Comparison of ENCODE assay signal across 11 cellular contexts in genomic region chr2:73982140-73982617, GRCh38. TPM values are rescaled to one million over a fixed set of nuclear protein-coding genes. Genes with fewer than 3 reads are reported as not detected.
DNase-seq lines count a peak whose midpoint lies in the region; ATAC-seq and TF ChIP-seq lines count a peak whose summit lies in the region.
"Had no signal": no experiment of that assay in that cellular context is flagged by ENCODE, and none has a peak within 500 bp of the region (broad histone marks: within the 10 kb centered on the region; RNA-seq: fewer than 3 reads in every experiment).

No MANE protein-coding gene starts in this region.

- peaks cover 0 to 3% (median 0%) of the 10 kb centered on the region in 7 donors for H3K9me3 Mint-ChIP-seq in CD14-positive monocyte
- H3K9me3 Mint-ChIP-seq: activated B cell treated with CpG ODN at 0.5 μM for 24 hours had no signal

- ATAC-seq in esophagus mucosa (peak; percentile 5), omental fat pad (ENCODE audit: low FRiP score) (peak; percentile 76), GM19023 (IDR thresholded peaks at IDR 0.05; ENCODE audit: unreplicated experiment) (no peak)

- WGBS in spleen, 5 donors, result 90 to 95% (median 94%) methylated on average over 5 to 7 of the region's 7 CpGs

- peaks cover 0 to 3% (median 3%) of the 10 kb centered on the region in 3 donors for H3K27me3 Mint-ChIP-seq in CD14-positive monocyte (ENCODE audit: low read depth in 3 of 3)

- intact Hi-C loops in spleen (cut with DNase I; ENCODE audit: low total_unique reads), result loop anchor here (5.0 kb wide), 1 partner anchor 55 kb away; the partner anchor contains the start of gene DGUOK
- intact Hi-C loops in CD14-positive monocyte (cut with micrococcal nuclease), result loop anchor here (5.0 to 10.0 kb wide), 4 partner anchors 35 to 157 kb away; partner anchors contain the start of genes DGUOK (in 1 of the 2) and STAMBP (in 1 of the 2)

- H3K36me3 ChIP-seq in spleen, result peaks cover 0 to 9% (median 0%) of the 10 kb centered on the region in 6 donors
- H3K36me3 ChIP-seq: cardiac muscle cell had no signal

- H3K4me3 Mint-ChIP-seq in CD14-positive monocyte, result no peak overlapping the region

- H3K27ac ChIP-seq in spleen, result no peak overlapping the region
- H3K27ac ChIP-seq: cardiac muscle cell had no signal

- DNase-seq in DMS 273 (lab: John Stamatoyannopoulos, UW; ENCODE audit: unreplicated experiment), result peak; percentile 95
- DNase-seq in NCI-H2171 (lab: John Stamatoyannopoulos, UW), result peak; percentile 86
- DNase-seq in omental fat pad (ENCODE audit: low spot score), result no peak
- no peak for DNase-seq in spleen
- no peak for DNase-seq in CD14-positive monocyte (ENCODE audit: low spot score)
- no peak for DNase-seq in COLO829 (ENCODE audit: low spot score)
- DNase-seq: activated B cell treated with CpG ODN at 0.5 μM for 24 hours, NCI-H345 had no signal

- H3K9me3 ChIP-seq in spleen, result no peaks in the 10 kb centered on the region

- peaks cover 34 to 80% (median 70%) of the 10 kb centered on the region in 6 donors for H3K4me1 ChIP-seq in spleen

- peaks cover 77% of the 10 kb centered on the region for H3K4me1 Mint-ChIP-seq in CD14-positive monocyte

- no peak for TF ChIP-seq CTCF in omental fat pad (IDR thresholded peaks at IDR 0.05)
- TF ChIP-seq CTCF in spleen (IDR thresholded peaks at IDR 0.05 in 8 of 11, conservative IDR thresholded peaks at IDR 0.05 in 3 of 11), result no peak
- TF ChIP-seq CTCF in CD14-positive monocyte (IDR thresholded peaks at IDR 0.05), result no peak

- peaks cover 11 to 21% of the 10 kb centered on the region in 2 donors for H3K36me3 Mint-ChIP-seq in CD14-positive monocyte

- peaks cover 0 to 13% (median 0%) of the 10 kb centered on the region in 7 donors for H3K27me3 ChIP-seq in spleen (replicated peaks in 1 of 7)

- no peak overlapping the region for H3K4me3 ChIP-seq in spleen

- H3K27ac Mint-ChIP-seq in CD14-positive monocyte, result peak overlapping the region in 3 of 7 donors; percentile 48 to 55 (median 55)
- H3K27ac Mint-ChIP-seq: activated B cell treated with CpG ODN at 0.5 μM for 24 hours had no signal

- TF ChIP-seq POLR2A in spleen (IDR thresholded peaks at IDR 0.05), result no peak

RNA-seq across cellular contexts. Expression of gene TET3, which starts 2.5 kb away (rescaled TPM):
- total RNA-seq in esophagus mucosa (18.8 TPM), omental fat pad (10 to 100 TPM in 3 of 4 donors, 1 to 10 TPM in 1; 8.6 to 17.8 (median 11.4) TPM), spleen (10 to 100 TPM; 18.9 to 27.6 (median 24.0) TPM)
- polyA plus RNA-seq in spleen (1 to 10 TPM; 1.6 to 3.9 (median 1.7) TPM), CD14-positive monocyte (1 to 10 TPM in 1 of 2 donors, under 1 TPM in 1; 0.79 to 1.4 TPM)

RNA-seq across cellular contexts. Expression of gene DGUOK, which starts 55.5 kb away (rescaled TPM):
- 38.3 TPM for total RNA-seq in esophagus mucosa
- 10 to 100 TPM; 30.5 to 38.9 (median 36.3) TPM for total RNA-seq in omental fat pad
- 10 to 100 TPM; 41.3 to 85.4 (median 52.0) TPM for total RNA-seq in spleen
- polyA plus RNA-seq in spleen, result 100 to 1,000 TPM in 2 of 3 donors, 10 to 100 TPM in 1; 92.0 to 120 (median 103) TPM
- polyA plus RNA-seq in CD14-positive monocyte, result 100 to 1,000 TPM; 123 to 129 TPM

Comparison
In these comparisons a context has a peak if more than half of its experiments do, and no peak if none do; other contexts are left out.
1. DNase-seq: peak in DMS 273 (single experiment) and NCI-H2171 (single experiment); none in omental fat pad (single experiment), spleen (single experiment), CD14-positive monocyte (single experiment) and COLO829 (single experiment).